In the genomic region with DNA sequence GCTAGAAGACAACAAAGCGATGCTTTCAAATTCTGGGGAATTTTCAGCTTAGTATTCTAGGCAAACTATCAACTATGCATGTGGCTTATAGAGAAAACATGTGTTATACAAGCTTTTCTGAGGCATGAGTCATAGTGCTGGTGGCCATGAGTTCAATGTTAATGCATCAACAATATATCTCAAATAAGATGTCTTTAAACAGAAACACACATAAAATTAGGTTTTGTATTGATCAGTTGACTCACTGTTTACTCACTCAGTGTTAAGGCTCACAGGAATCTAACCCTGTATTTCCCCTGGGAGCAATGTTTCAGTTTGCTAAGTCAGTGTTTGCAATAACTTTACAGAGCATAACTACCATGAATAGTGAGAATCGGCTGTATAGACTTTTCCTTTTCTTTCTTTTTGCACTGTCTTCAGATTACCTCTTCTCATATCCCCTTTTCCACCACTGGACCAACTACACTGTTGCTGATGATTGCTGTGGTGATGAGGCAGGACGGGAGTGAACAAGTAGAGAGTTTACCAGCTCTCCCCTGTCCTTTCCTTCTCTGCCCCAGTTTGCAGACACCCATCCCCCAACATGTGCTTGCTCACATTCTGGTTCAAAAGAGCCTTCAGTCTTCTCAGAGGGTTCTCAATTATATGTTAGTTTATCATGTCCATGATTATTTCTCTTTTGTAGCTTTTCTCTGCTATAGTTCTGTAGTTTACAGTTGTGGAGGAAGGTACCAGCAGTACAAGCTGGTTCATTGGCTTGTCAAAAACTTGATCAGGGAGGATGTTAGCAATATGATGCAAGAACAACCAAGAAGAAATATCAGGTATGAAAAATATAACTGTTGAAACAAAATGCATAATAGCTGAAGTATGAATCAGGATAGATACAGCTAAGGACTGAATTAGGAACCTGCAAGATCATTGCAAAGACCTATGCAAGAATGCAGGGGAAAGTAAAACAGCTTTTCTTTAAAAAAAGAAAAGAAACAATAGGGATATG, we compare ENCODE assay signal across 11 cellular contexts. TPM values are rescaled to one million over a fixed set of nuclear protein-coding genes. Genes with fewer than 3 reads are reported as not detected.
DNase-seq lines count a peak whose midpoint lies in the region; ATAC-seq and TF ChIP-seq lines count a peak whose summit lies in the region.
"Had no signal": no experiment of that assay in that cellular context is flagged by ENCODE, and none has a peak within 500 bp of the region (broad histone marks: within the 10 kb centered on the region; RNA-seq: fewer than 3 reads in every experiment).

No MANE protein-coding gene starts in this region.

- H3K9me3 ChIP-seq in mesenchymal stem cell (ENCODE audit: control insufficient read depth, low read length): no peaks in the 10 kb centered on the region

- H3K27ac Mint-ChIP-seq in activated naive CD8-positive, alpha-beta T cell treated with anti-CD3 and anti-CD28 coated beads for 36 hours: peak overlapping the region; percentile 70
- H3K27ac Mint-ChIP-seq in glutamatergic neuron (ENCODE audit: unreplicated experiment): no peak overlapping the region

- no peaks in the 10 kb centered on the region for H3K79me1 ChIP-seq in mesenchymal stem cell (replicated peaks; ENCODE audit: low read length, poor library complexity, severe bottlenecking)

- no peak overlapping the region for H3K18ac ChIP-seq in mesenchymal stem cell (ENCODE audit: low read depth in 1 of 2, low read length in 2 of 2)

- H3K36me3 Mint-ChIP-seq in activated naive CD8-positive, alpha-beta T cell treated with anti-CD3 and anti-CD28 coated beads for 36 hours: peaks cover 55% of the 10 kb centered on the region
- H3K36me3 Mint-ChIP-seq in glutamatergic neuron (ENCODE audit: unreplicated experiment): no peaks in the 10 kb centered on the region

- intact Hi-C loops in posterior cingulate gyrus (cut with DNase I): no loop called here

- peak overlapping the region in 1 of 2 experiments; percentile 60 for H3K4me3 ChIP-seq in mesenchymal stem cell (ENCODE audit: insufficient read depth in 1 of 2, low read depth in 1 of 2, low read length in 2 of 2)

- no peak overlapping the region for H2AFZ ChIP-seq in mesenchymal stem cell (ENCODE audit: low read depth, low read length)

- no peak overlapping the region for H2AK5ac ChIP-seq in mesenchymal stem cell (ENCODE audit: low read length, severe bottlenecking)

- H3K4me1 Mint-ChIP-seq in activated naive CD8-positive, alpha-beta T cell treated with anti-CD3 and anti-CD28 coated beads for 36 hours: peaks cover 35% of the 10 kb centered on the region
- H3K4me1 Mint-ChIP-seq in glutamatergic neuron (ENCODE audit: low read depth, unreplicated experiment): peaks cover 2% of the 10 kb centered on the region
- H3K4me1 Mint-ChIP-seq: neural crest cell had no signal

- TF ChIP-seq CTCF in glutamatergic neuron (IDR thresholded peaks at IDR 0.05; ENCODE audit: partially characterized antibody, unreplicated experiment): no peak

- H2BK120ac ChIP-seq in mesenchymal stem cell (ENCODE audit: low read depth, low read length): no peak overlapping the region

- no peak overlapping the region for H4K8ac ChIP-seq in mesenchymal stem cell (ENCODE audit: low read length)

- 59% methylated on average over 2 of the region's 3 CpGs for WGBS in mesenchymal stem cell

- H3K4me3 Mint-ChIP-seq in activated naive CD8-positive, alpha-beta T cell treated with anti-CD3 and anti-CD28 coated beads for 36 hours: peak overlapping the region; percentile 4
- no peak overlapping the region for H3K4me3 Mint-ChIP-seq in glutamatergic neuron (ENCODE audit: unreplicated experiment)
- H3K4me3 Mint-ChIP-seq: neural crest cell had no signal

- no peak overlapping the region for H3K14ac ChIP-seq in mesenchymal stem cell (ENCODE audit: low read length in 2 of 2)

- no peaks in the 10 kb centered on the region for H3K27me3 Mint-ChIP-seq in activated naive CD8-positive, alpha-beta T cell treated with anti-CD3 and anti-CD28 coated beads for 36 hours
- H3K27me3 Mint-ChIP-seq in glutamatergic neuron (ENCODE audit: unreplicated experiment): peaks cover 1% of the 10 kb centered on the region

- H2BK5ac ChIP-seq in mesenchymal stem cell (ENCODE audit: low read depth, low read length, poor library complexity, severe bottlenecking): no peak overlapping the region

- H3K23ac ChIP-seq in mesenchymal stem cell (ENCODE audit: low read length in 2 of 2): no peak overlapping the region

- H3K4me2 ChIP-seq in mesenchymal stem cell (ENCODE audit: low read length, poor library complexity, severe bottlenecking): no peak overlapping the region

- DNase-seq in Daoy (ENCODE audit: low read depth) (peak; percentile 51), mesenchymal stem cell (peak; percentile 66), posterior cingulate gyrus (no peak), NCI-H146 treated with DMSO at 0.1 percent for 48 hours (lab: John Stamatoyannopoulos, UW; ENCODE audit: unreplicated experiment) (no peak), glutamatergic neuron (no peak)
- no peak for DNase-seq in activated naive CD8-positive, alpha-beta T cell treated with anti-CD3 and anti-CD28 coated beads for 36 hours
- DNase-seq: NCI-H510A treated with DMSO at 0.1 percent for 48 hours had no signal

- H3K9me3 Mint-ChIP-seq in activated naive CD8-positive, alpha-beta T cell treated with anti-CD3 and anti-CD28 coated beads for 36 hours: peaks cover 32% of the 10 kb centered on the region
- no peaks in the 10 kb centered on the region for H3K9me3 Mint-ChIP-seq in glutamatergic neuron (ENCODE audit: unreplicated experiment)

- no peak overlapping the region for H2BK12ac ChIP-seq in mesenchymal stem cell (ENCODE audit: low read length in 2 of 2)

- peak; percentile 74 for ATAC-seq in HG03378 (IDR thresholded peaks at IDR 0.05; ENCODE audit: unreplicated experiment)
- ATAC-seq in HG03095 (IDR thresholded peaks at IDR 0.05; ENCODE audit: unreplicated experiment): no peak

- H4K91ac ChIP-seq in mesenchymal stem cell (ENCODE audit: low read length): no peak overlapping the region

- no peak overlapping the region for H3K27ac ChIP-seq in mesenchymal stem cell (ENCODE audit: low read length, poor library complexity, severe bottlenecking)

- no peak overlapping the region for H2BK15ac ChIP-seq in mesenchymal stem cell (ENCODE audit: low read depth, poor library complexity, severe bottlenecking)

- no peak overlapping the region for H3K4ac ChIP-seq in mesenchymal stem cell (ENCODE audit: low read depth in 1 of 2, low read length in 2 of 2)

- H3K4me1 ChIP-seq in mesenchymal stem cell (ENCODE audit: control insufficient read depth, insufficient read depth, low read depth, low read length): no peaks in the 10 kb centered on the region

- H3K36me3 ChIP-seq in mesenchymal stem cell (ENCODE audit: control insufficient read depth in 1 of 2, insufficient read depth in 2 of 2, low read depth in 1 of 2, low read length in 2 of 2): no peaks in the 10 kb centered on the region

- peak overlapping the region; percentile 44 for H3K9ac ChIP-seq in mesenchymal stem cell (ENCODE audit: low read length)

- peaks cover 0 to 5% of the 10 kb centered on the region in 2 experiments for H3K27me3 ChIP-seq in mesenchymal stem cell (ENCODE audit: control insufficient read depth in 1 of 2, insufficient read depth in 1 of 2, low read length in 2 of 2)

RNA-seq across cellular contexts. Expression of gene CD2, which starts 23.9 kb away (rescaled TPM):
- not detected in 2 replicates for total RNA-seq in Daoy (2014; rRNA removed; shearing (Covaris generic))
- total RNA-seq in activated naive CD8-positive, alpha-beta T cell treated with anti-CD3 and anti-CD28 coated beads for 36 hours: 100 to 1,000 TPM; 291 TPM
- 0.03 TPM for polyA plus RNA-seq in mesenchymal stem cell (2013, experiment 1 of 2)
- polyA plus RNA-seq in mesenchymal stem cell (2013, experiment 2 of 2): not detected
- total RNA-seq in glutamatergic neuron (ENCODE audit: unreplicated experiment): not detected
- total RNA-seq: frontal cortex, neural crest cell had no signal

Comparison
In these comparisons a context has a peak if more than half of its experiments do, and no peak if none do; other contexts are left out.
1. DNase-seq: peak in Daoy (single experiment) and mesenchymal stem cell (single experiment); none in activated naive CD8-positive, alpha-beta T cell treated with anti-CD3 and anti-CD28 coated beads for 36 hours (single experiment), posterior cingulate gyrus (0 of 10), NCI-H146 treated with DMSO at 0.1 percent for 48 hours (single experiment) and glutamatergic neuron (single experiment).
2. RNA of gene CD2, which starts 23.9 kb away (total RNA-seq): 291 TPM in activated naive CD8-positive, alpha-beta T cell treated with anti-CD3 and anti-CD28 coated beads for 36 hours; not detected in Daoy and not detected in glutamatergic neuron (single experiment); every median in the first group is over 100 times any median in the second.